ENCODE assay signal across 8 cellular contexts in the genomic region with DNA sequence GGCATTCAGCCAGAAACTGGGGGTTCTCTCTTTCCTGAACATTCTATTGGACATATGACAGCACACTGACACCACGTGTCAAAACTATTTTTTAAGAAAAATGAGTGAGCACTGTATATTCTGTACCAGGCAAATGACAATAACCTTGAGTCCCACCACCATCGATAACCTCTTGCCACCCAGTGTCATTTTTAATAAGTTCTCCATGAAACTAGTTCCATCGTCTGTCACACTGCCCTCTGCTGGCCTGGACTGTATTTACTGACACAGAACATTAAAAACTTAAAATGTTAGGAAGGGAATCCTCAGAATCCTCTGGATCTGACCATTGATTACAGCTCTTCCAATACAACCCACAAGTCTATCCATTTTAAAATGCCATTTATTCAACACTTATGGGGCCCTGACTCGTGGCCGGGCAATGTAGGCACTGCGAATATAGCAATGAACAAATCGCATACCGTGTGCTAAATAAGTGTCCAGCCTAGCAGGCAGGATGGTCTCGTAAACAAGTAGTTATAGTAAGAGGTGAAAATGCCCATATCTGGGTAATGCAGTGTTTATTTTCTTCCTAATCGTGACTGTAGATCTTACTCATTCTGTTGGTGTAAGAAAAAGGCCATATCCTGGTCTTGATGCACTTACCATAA. TPM values are rescaled to one million over a fixed set of nuclear protein-coding genes. Genes with fewer than 3 reads are reported as not detected.
A peak's percentile ranks its signal among the peaks of the same experiment; 100 is the strongest.
DNase-seq lines count a peak whose midpoint lies in the region; ATAC-seq and TF ChIP-seq lines count a peak whose summit lies in the region.

No MANE protein-coding gene starts in this region.

- H3K4me3 ChIP-seq in lung: no peak overlapping the region

- ATAC-seq in lung (ENCODE audit: insufficient read depth, low FRiP score) (no peak), HG03432 (IDR thresholded peaks at IDR 0.05; ENCODE audit: unreplicated experiment) (no peak), HG02759 (IDR thresholded peaks at IDR 0.05; ENCODE audit: unreplicated experiment) (no peak)
- no peak for ATAC-seq in stimulated activated naive CD8-positive, alpha-beta T cell treated with anti-CD3 and anti-CD28 coated beads, Interleukin-15, Interleukin-2, amounts not matched to agents 100 U/mL and 50 U/mL, for 24 hours

- no peaks in the 10 kb centered on the region for H3K9me3 ChIP-seq in lung (ENCODE audit: control insufficient read depth in 2 of 2, insufficient read depth in 1 of 2, low read length in 1 of 2)

- TF ChIP-seq CTCF in lung (IDR thresholded peaks at IDR 0.05; ENCODE audit: control extremely low read depth, extremely low read depth): no peak

- DNase-seq in GDM1 (lab: John Stamatoyannopoulos, UW) (peak; percentile 10), HuH-7 (ENCODE audit: low spot score) (peak; percentile 26), UCSD-AML1 (lab: John Stamatoyannopoulos, UW; ENCODE audit: unreplicated experiment) (peak; percentile 27), dermis blood vessel endothelial cell (peak; percentile 69), lung (ENCODE audit: low spot score) (peak; percentile 35)
- DNase-seq in stimulated activated naive CD8-positive, alpha-beta T cell treated with anti-CD3 and anti-CD28 coated beads, Interleukin-15, Interleukin-2, amounts not matched to agents 100 U/mL and 50 U/mL, for 24 hours: peak; percentile 55

- H3K36me3 ChIP-seq in lung (ENCODE audit: control insufficient read depth in 2 of 2, insufficient read depth in 2 of 2, low read length in 2 of 2): no peaks in the 10 kb centered on the region

- 67 to 68% methylated on average over 10 of the region's 10 CpGs for WGBS in lung, 2 donors

- H3K4me1 ChIP-seq in lung (ENCODE audit: control insufficient read depth in 2 of 2, insufficient read depth in 2 of 2, low read length in 2 of 2): no peaks in the 10 kb centered on the region

- H3K27me3 ChIP-seq in lung (ENCODE audit: control insufficient read depth, insufficient read depth): no peaks in the 10 kb centered on the region

- H3K27ac ChIP-seq in lung (ENCODE audit: low read depth in 1 of 2, low read length in 1 of 2): no peak overlapping the region

RNA-seq across cellular contexts. Expression of a gene that starts 35.9 kb away (rescaled TPM):
- total RNA-seq in dermis blood vessel endothelial cell: not detected in 2 replicates
- total RNA-seq in lung: 10 to 100 TPM in 1 of 2 donors, 1 to 10 TPM in 1; 5.1 to 23.9 TPM
- 1 to 10 TPM in 1 of 2 donors, under 1 TPM in 1; 0.90 to 2.2 TPM for polyA plus RNA-seq in lung

Comparison
In these comparisons a context has a peak if more than half of its experiments do, and no peak if none do; other contexts are left out.
1. DNase-seq: peak in every context shown above with its lines; median percentile 69 in dermis blood vessel endothelial cell; 55 in stimulated activated naive CD8-positive, alpha-beta T cell treated with anti-CD3 and anti-CD28 coated beads, Interleukin-15, Interleukin-2, amounts not matched to agents 100 U/mL and 50 U/mL, for 24 hours; 35 in lung; 27 in UCSD-AML1; 26 in HuH-7; 10 in GDM1.